ENCODE assay signal across 8 cellular contexts in the genomic region with DNA sequence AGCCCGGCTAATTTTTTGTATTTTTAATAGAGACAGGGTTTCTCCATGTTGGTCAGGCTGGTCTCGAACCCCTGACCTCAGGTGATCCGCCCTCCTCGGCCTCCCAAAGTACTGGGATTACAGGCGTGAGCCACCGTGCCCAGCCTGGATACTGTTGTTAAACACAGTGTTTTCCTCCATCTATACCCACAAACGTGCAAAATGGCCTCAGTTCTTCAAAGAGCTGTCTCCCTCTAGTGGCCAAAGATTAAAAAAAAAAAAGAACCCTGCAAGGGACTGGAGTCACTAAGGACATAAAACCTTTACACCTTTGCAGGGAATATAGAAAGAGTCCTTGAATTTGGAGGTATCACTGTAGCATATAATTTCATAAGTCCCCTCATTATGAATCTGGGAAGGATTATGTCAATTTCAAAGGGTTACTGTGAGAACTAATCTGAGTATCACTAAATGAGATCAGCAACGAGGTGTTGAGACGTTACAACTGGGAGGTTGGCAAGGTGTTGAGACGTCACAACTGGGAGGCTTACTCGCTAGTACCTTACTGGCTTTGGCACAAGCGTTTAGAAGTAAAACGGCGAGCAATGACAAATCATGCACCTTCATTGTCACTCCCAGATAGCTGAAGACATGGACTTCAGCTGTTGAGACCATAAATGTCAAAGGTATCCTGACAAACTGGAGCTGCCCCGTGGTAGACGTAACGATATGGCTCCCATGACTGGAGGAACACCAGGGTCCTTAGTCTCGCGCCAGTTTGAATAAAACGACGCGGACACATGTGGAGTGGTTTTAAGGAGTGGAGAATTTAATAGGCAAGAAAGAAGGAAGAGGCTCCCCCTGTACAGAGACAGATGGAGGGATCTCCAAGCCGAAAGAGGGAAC. TPM values are rescaled to one million over a fixed set of nuclear protein-coding genes. Genes with fewer than 3 reads are reported as not detected.
A peak's percentile ranks its signal among the peaks of the same experiment; 100 is the strongest.
DNase-seq lines count a peak whose midpoint lies in the region; ATAC-seq and TF ChIP-seq lines count a peak whose summit lies in the region.

No MANE protein-coding gene starts in this region.

- no peak overlapping the region for H3K27ac Mint-ChIP-seq in Calu3 (ENCODE audit: unreplicated experiment)

- no peaks in the 10 kb centered on the region for H3F3A ChIP-seq in Loucy (ENCODE audit: low read depth)

- H3K4me2 ChIP-seq in Loucy (ENCODE audit: low read depth, low read length, poor library complexity, severe bottlenecking), result no peak overlapping the region
- no peak overlapping the region for H3K4me2 ChIP-seq in mesendoderm (ENCODE audit: low read length)

- CTCF ChIA-PET in Calu3 (lab: Charles Lee), result interaction anchor here (0.5 to 1.0 kb wide), 3 partner anchors 11 to 324 kb away, joined by 3 to 4 read pairs (median 3); no protein-coding TSS in a partner anchor

- no peak overlapping the region for H4K8ac ChIP-seq in mesendoderm (ENCODE audit: low read depth, low read length)

- H3K9ac ChIP-seq in Loucy (ENCODE audit: low read depth, low read length, poor library complexity, severe bottlenecking), result no peak overlapping the region
- no peak overlapping the region for H3K9ac ChIP-seq in mesendoderm (ENCODE audit: low read length)

- H2AFZ ChIP-seq in Loucy (ENCODE audit: low read length), result 0 out of 2 replicates have a peak overlapping the region, but pooled peaks have one; percentile 58

- no CpG with 5 or more reads among the region's 23 CpGs for WGBS in mesendoderm (ENCODE audit: extremely low coverage, insufficient coverage, low lambda C conversion rate)

- no peak overlapping the region for H3K18ac ChIP-seq in mesendoderm (ENCODE audit: low read length)

- H3K27me3 Mint-ChIP-seq in Calu3 (ENCODE audit: unreplicated experiment), result no peaks in the 10 kb centered on the region

- H4K5ac ChIP-seq in mesendoderm (ENCODE audit: low read length), result no peak overlapping the region

- no peak overlapping the region for H2BK120ac ChIP-seq in mesendoderm (ENCODE audit: low read depth, low read length)

- TF ChIP-seq CTCF in Calu3 (IDR thresholded peaks at IDR 0.05; ENCODE audit: unreplicated experiment) (peak; percentile 35), Loucy (conservative IDR thresholded peaks at IDR 0.05; ENCODE audit: low read length) (peak; percentile 75), coronary artery (IDR thresholded peaks at IDR 0.05) (peak; percentile 27)

- no peaks in the 10 kb centered on the region for H3K9me3 ChIP-seq in Loucy (ENCODE audit: insufficient read depth, low read depth, low read length)
- H3K9me3 ChIP-seq in MG63, result no peaks in the 10 kb centered on the region

- H3K56ac ChIP-seq in mesendoderm (ENCODE audit: low read length), result no peak overlapping the region

- no peak overlapping the region for H3K4ac ChIP-seq in mesendoderm (ENCODE audit: low read depth, low read length)

- H2BK15ac ChIP-seq in mesendoderm (replicated peaks; ENCODE audit: low read depth), result no peak overlapping the region

- intact Hi-C loops in Calu3 (cut with micrococcal nuclease; ENCODE audit: unreplicated experiment), result loop anchor here (10.0 kb wide), 1 partner anchor 416 kb away; no protein-coding TSS in a partner anchor

- H3K4me3 ChIP-seq in Loucy (ENCODE audit: low read length, poor library complexity, severe bottlenecking) (no peak overlapping the region), coronary artery (no peak overlapping the region), mesendoderm (ENCODE audit: low read length) (no peak overlapping the region), MG63 (no peak overlapping the region)

- H3K23ac ChIP-seq in mesendoderm (ENCODE audit: low read length), result no peak overlapping the region

- H3K36me3 ChIP-seq in Loucy (ENCODE audit: insufficient read depth, low read length) (no peaks in the 10 kb centered on the region), mesendoderm (ENCODE audit: control insufficient read depth, insufficient read depth, low read length) (no peaks in the 10 kb centered on the region), MG63 (no peaks in the 10 kb centered on the region)

- no peaks in the 10 kb centered on the region for H3K27me3 ChIP-seq in Loucy (ENCODE audit: insufficient read depth, low read length, poor library complexity, severe bottlenecking)
- H3K27me3 ChIP-seq in mesendoderm (ENCODE audit: insufficient read depth, low read length, poor library complexity), result no peaks in the 10 kb centered on the region
- no peaks in the 10 kb centered on the region for H3K27me3 ChIP-seq in MG63

- H3K27ac ChIP-seq in coronary artery (no peak overlapping the region), mesendoderm (ENCODE audit: low read depth, low read length) (no peak overlapping the region)

- no peak overlapping the region for H2AK5ac ChIP-seq in mesendoderm (ENCODE audit: low read length)

- H3K9me3 Mint-ChIP-seq in Calu3 (ENCODE audit: low read depth, unreplicated experiment), result peaks cover 2% of the 10 kb centered on the region

- ATAC-seq in GM19324 (IDR thresholded peaks at IDR 0.05; ENCODE audit: low FRiP score, unreplicated experiment), result peak; percentile 51
- ATAC-seq in GM19397 (IDR thresholded peaks at IDR 0.05; ENCODE audit: unreplicated experiment), result no peak

- no peak overlapping the region for H2BK5ac ChIP-seq in mesendoderm (ENCODE audit: low read length)

- H3K4me1 ChIP-seq in Loucy (ENCODE audit: insufficient read depth, low read length, poor library complexity, severe bottlenecking) (no peaks in the 10 kb centered on the region), mesendoderm (ENCODE audit: control insufficient read depth, low read depth, low read length) (no peaks in the 10 kb centered on the region)

- H3K36me3 Mint-ChIP-seq in Calu3 (ENCODE audit: insufficient read depth, unreplicated experiment), result no peaks in the 10 kb centered on the region

- H3K4me1 Mint-ChIP-seq in Calu3 (ENCODE audit: low read depth, unreplicated experiment), result no peaks in the 10 kb centered on the region

- H3K79me2 ChIP-seq in Loucy (ENCODE audit: insufficient read depth, low read length) (no peaks in the 10 kb centered on the region), mesendoderm (ENCODE audit: control insufficient read depth, insufficient read depth, low read length) (no peaks in the 10 kb centered on the region)

- H3K4me3 Mint-ChIP-seq in Calu3 (ENCODE audit: low read depth, unreplicated experiment), result no peak overlapping the region

- BruUV-seq in Calu3 (replicated peaks; lab: Mats Ljungman, UMichigan), result no TSS peak

- peak; percentile 15 for DNase-seq in Calu3
- DNase-seq in SHP77 (lab: John Stamatoyannopoulos, UW), result peak; percentile 52 to 60
- DNase-seq in coronary artery (ENCODE audit: low spot score), result no peak
- peak; percentile 83 for DNase-seq in mesendoderm
- no peak for DNase-seq in MG63

- no peaks in the 10 kb centered on the region for H3K79me1 ChIP-seq in mesendoderm (ENCODE audit: low read length)

- H3K9me2 ChIP-seq in Loucy (replicated peaks; ENCODE audit: low read depth, low read length), result no peaks in the 10 kb centered on the region

- H4K20me1 ChIP-seq in Loucy (ENCODE audit: insufficient read depth, low read length, poor library complexity, severe bottlenecking), result no peaks in the 10 kb centered on the region

RNA-seq across cellular contexts. Expression of a gene that starts 33.4 kb away (rescaled TPM):
- total RNA-seq in Calu3 (2022), result not detected in 2 replicates
- 0.21 TPM for polyA plus RNA-seq in mesendoderm (2013, experiment 1 of 2)
- 0.29 TPM for polyA plus RNA-seq in mesendoderm (2013, experiment 2 of 2)
- total RNA-seq in MG63 (2014; rRNA removed; shearing (Covaris generic); ENCODE audit: low replicate concordance), result 0.16 and 0.27 TPM in 2 replicates

Comparison
In these comparisons a context has a peak if more than half of its experiments do, and no peak if none do; other contexts are left out.
1. DNase-seq: peak in Calu3 (single experiment), SHP77 (2 of 2) and mesendoderm (single experiment); none in coronary artery (single experiment) and MG63 (single experiment).
2. Peak in every context shown above with its lines, with median percentiles within 50 percentile points of each other: CTCF ChIP-seq.